ENCODE assay signal across 1 cellular context in the genomic region with DNA sequence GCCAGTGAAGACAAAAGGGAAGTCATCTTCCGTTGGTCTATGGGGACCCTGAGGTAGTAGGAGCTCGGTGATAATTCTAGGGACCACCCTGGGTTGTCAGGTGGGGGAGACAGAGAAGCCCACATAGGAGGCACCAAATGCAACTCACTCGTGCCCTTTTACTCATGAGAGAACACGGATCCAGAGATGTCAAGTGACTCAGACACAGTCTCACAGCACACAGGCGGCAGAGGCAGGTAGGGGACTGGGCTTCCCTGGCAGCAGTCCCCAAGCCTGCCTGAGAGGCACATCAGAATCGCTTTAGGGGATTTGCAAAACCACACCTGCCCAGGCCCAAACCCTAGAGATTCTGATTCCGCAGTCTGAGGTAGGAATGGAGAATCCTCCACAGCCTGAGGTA.
TF ChIP-seq lines count a peak whose summit lies in the region.

No MANE protein-coding gene starts in this region.

TF ChIP-seq in H1, 55 proteins besides CTCF, POLR2A, EP300 and RAD21:
- TF ChIP-seq RXRA (IDR thresholded peaks at IDR 0.05; ENCODE audit: insufficient read depth, low read depth, low read length) (no peak), FOSL1 (IDR thresholded peaks at IDR 0.05; ENCODE audit: insufficient read depth, low read depth, low read length) (no peak), EZH2 (IDR thresholded peaks at IDR 0.05; ENCODE audit: low read depth, low read length, severe bottlenecking) (no peak), HDAC6 (IDR thresholded peaks at IDR 0.05; ENCODE audit: low read depth, low read length) (no peak), NRF1 (IDR thresholded peaks at IDR 0.05; ENCODE audit: low read depth, low read length) (no peak), TCF12 (IDR thresholded peaks at IDR 0.05; ENCODE audit: low read depth, low read length) (no peak), YY1 (IDR thresholded peaks at IDR 0.05; ENCODE audit: low read depth, low read length) (no peak), ASH2L (IDR thresholded peaks at IDR 0.05; ENCODE audit: low read length) (no peak), BACH1 (IDR thresholded peaks at IDR 0.05; ENCODE audit: low read length) (no peak), POLR2AphosphoS5 (IDR thresholded peaks at IDR 0.05; ENCODE audit: low read depth, low read length) (no peak), KDM5A (IDR thresholded peaks at IDR 0.05; ENCODE audit: low read length) (no peak), GTF2F1 (IDR thresholded peaks at IDR 0.05; ENCODE audit: borderline replicate concordance, low read depth, low read length) (no peak), TAF7 (optimal IDR thresholded peaks at IDR 0.05; ENCODE audit: borderline replicate concordance, low read depth, low read length) (no peak), JUN (IDR thresholded peaks at IDR 0.05; ENCODE audit: low read depth, low read length) (no peak), SUZ12 (IDR thresholded peaks at IDR 0.05; ENCODE audit: low read length) (no peak), CBX8 (IDR thresholded peaks at IDR 0.05; ENCODE audit: borderline replicate concordance, low read depth, low read length) (no peak), CHD2 (IDR thresholded peaks at IDR 0.05; ENCODE audit: low read length) (no peak), CEBPB (IDR thresholded peaks at IDR 0.05; ENCODE audit: low read depth, low read length) (no peak)
- TF ChIP-seq, protein P1, sequence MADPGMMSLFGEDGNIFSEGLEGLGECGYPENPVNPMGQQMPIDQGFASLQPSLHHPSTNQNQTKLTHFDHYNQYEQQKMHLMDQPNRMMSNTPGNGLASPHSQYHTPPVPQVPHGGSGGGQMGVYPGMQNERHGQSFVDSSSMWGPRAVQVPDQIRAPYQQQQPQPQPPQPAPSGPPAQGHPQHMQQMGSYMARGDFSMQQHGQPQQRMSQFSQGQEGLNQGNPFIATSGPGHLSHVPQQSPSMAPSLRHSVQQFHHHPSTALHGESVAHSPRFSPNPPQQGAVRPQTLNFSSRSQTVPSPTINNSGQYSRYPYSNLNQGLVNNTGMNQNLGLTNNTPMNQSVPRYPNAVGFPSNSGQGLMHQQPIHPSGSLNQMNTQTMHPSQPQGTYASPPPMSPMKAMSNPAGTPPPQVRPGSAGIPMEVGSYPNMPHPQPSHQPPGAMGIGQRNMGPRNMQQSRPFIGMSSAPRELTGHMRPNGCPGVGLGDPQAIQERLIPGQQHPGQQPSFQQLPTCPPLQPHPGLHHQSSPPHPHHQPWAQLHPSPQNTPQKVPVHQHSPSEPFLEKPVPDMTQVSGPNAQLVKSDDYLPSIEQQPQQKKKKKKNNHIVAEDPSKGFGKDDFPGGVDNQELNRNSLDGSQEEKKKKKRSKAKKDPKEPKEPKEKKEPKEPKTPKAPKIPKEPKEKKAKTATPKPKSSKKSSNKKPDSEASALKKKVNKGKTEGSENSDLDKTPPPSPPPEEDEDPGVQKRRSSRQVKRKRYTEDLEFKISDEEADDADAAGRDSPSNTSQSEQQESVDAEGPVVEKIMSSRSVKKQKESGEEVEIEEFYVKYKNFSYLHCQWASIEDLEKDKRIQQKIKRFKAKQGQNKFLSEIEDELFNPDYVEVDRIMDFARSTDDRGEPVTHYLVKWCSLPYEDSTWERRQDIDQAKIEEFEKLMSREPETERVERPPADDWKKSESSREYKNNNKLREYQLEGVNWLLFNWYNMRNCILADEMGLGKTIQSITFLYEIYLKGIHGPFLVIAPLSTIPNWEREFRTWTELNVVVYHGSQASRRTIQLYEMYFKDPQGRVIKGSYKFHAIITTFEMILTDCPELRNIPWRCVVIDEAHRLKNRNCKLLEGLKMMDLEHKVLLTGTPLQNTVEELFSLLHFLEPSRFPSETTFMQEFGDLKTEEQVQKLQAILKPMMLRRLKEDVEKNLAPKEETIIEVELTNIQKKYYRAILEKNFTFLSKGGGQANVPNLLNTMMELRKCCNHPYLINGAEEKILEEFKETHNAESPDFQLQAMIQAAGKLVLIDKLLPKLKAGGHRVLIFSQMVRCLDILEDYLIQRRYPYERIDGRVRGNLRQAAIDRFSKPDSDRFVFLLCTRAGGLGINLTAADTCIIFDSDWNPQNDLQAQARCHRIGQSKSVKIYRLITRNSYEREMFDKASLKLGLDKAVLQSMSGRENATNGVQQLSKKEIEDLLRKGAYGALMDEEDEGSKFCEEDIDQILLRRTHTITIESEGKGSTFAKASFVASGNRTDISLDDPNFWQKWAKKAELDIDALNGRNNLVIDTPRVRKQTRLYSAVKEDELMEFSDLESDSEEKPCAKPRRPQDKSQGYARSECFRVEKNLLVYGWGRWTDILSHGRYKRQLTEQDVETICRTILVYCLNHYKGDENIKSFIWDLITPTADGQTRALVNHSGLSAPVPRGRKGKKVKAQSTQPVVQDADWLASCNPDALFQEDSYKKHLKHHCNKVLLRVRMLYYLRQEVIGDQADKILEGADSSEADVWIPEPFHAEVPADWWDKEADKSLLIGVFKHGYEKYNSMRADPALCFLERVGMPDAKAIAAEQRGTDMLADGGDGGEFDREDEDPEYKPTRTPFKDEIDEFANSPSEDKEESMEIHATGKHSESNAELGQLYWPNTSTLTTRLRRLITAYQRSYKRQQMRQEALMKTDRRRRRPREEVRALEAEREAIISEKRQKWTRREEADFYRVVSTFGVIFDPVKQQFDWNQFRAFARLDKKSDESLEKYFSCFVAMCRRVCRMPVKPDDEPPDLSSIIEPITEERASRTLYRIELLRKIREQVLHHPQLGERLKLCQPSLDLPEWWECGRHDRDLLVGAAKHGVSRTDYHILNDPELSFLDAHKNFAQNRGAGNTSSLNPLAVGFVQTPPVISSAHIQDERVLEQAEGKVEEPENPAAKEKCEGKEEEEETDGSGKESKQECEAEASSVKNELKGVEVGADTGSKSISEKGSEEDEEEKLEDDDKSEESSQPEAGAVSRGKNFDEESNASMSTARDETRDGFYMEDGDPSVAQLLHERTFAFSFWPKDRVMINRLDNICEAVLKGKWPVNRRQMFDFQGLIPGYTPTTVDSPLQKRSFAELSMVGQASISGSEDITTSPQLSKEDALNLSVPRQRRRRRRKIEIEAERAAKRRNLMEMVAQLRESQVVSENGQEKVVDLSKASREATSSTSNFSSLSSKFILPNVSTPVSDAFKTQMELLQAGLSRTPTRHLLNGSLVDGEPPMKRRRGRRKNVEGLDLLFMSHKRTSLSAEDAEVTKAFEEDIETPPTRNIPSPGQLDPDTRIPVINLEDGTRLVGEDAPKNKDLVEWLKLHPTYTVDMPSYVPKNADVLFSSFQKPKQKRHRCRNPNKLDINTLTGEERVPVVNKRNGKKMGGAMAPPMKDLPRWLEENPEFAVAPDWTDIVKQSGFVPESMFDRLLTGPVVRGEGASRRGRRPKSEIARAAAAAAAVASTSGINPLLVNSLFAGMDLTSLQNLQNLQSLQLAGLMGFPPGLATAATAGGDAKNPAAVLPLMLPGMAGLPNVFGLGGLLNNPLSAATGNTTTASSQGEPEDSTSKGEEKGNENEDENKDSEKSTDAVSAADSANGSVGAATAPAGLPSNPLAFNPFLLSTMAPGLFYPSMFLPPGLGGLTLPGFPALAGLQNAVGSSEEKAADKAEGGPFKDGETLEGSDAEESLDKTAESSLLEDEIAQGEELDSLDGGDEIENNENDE (IDR thresholded peaks at IDR 0.05; ENCODE audit: insufficient replicate concordance, low read length): no peak
